ENCODE assay signal across 1 cellular context in the genomic region with DNA sequence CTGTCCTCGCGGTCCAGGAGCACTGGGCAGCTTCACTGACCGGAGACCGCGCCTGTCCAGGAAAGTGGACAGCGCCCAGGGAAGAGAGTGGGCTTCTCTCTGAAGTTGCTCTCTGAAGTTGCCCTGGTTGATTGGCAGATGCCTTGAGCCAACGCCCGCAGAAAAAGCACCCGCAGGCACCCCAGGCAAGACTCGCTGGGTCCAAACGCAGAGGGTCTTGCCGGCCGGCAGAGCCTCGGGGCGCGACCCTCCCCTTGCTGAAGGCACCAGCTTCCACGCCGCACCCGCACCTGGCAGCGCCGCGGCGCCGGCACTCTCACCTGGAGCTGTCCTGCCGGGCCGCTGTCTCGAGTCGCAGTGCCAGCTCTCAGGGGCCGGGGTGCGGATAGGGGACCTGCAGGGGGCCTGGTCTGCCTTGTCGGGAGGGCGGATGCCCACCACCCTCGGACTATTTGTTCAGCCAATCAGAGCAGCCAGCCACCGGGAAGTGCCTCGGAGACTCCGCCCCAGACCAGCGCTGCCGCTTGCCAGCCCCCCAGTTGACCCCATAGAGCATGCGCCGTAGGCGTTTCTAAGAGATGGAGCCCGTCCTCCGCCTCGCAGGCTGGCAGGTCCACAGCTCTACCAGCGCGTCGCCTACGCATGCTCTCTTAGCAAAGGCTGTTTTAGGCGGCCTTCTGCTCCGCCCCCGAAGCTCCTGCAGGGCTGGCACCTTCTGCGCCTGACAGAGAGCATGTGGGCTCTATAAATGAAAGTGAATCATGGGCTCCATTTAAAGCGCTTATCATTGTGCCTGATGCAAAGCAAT.
TF ChIP-seq lines count a peak whose summit lies in the region.

A gene (minus strand): TSS at position 359 of the 808 bp plus-strand sequence. CDS start 4,127 bp downstream, outside the sequence.

TF ChIP-seq in HepG2, 621 proteins besides CTCF, POLR2A, EP300 and RAD21 (continued from another document and continues in another):
- no peak for TF ChIP-seq NFE2L1 (CRISPR knock-in tag; IDR thresholded peaks at IDR 0.05; ENCODE audit: borderline replicate concordance)
- no peak for TF ChIP-seq MTF1 (CRISPR knock-in tag; IDR thresholded peaks at IDR 0.05)
- TF ChIP-seq, protein P1, sequence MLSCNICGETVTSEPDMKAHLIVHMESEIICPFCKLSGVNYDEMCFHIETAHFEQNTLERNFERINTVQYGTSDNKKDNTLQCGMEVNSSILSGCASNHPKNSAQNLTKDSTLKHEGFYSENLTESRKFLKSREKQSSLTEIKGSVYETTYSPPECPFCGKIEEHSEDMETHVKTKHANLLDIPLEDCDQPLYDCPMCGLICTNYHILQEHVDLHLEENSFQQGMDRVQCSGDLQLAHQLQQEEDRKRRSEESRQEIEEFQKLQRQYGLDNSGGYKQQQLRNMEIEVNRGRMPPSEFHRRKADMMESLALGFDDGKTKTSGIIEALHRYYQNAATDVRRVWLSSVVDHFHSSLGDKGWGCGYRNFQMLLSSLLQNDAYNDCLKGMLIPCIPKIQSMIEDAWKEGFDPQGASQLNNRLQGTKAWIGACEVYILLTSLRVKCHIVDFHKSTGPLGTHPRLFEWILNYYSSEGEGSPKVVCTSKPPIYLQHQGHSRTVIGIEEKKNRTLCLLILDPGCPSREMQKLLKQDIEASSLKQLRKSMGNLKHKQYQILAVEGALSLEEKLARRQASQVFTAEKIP (CRISPR knock-in tag; IDR thresholded peaks at IDR 0.05; ENCODE audit: borderline replicate concordance): no peak
- TF ChIP-seq SCMH1 (CRISPR knock-in tag; IDR thresholded peaks at IDR 0.05; ENCODE audit: borderline replicate concordance): no peak
- TF ChIP-seq MXI1 (IDR thresholded peaks at IDR 0.05; ENCODE audit: borderline replicate concordance, low read depth, low read length): peak; percentile 16; the same call in 1 of the 3 replicates
- TF ChIP-seq ZNF816 (CRISPR knock-in tag; IDR thresholded peaks at IDR 0.05; ENCODE audit: borderline replicate concordance): no peak
- no peak for TF ChIP-seq ZSCAN22 (CRISPR knock-in tag; IDR thresholded peaks at IDR 0.05)
- no peak for TF ChIP-seq FOXM1 (CRISPR knock-in tag; IDR thresholded peaks at IDR 0.05)
- TF ChIP-seq NFKB2 (CRISPR knock-in tag; IDR thresholded peaks at IDR 0.05; ENCODE audit: borderline replicate concordance): no peak; the same call in 1 of the 2 replicates
- TF ChIP-seq GTF2F1 (IDR thresholded peaks at IDR 0.05; ENCODE audit: low read length): no peak
- TF ChIP-seq HNRNPH1 (optimal IDR thresholded peaks at IDR 0.05; ENCODE audit: low read depth, low read length): no peak
- no peak for TF ChIP-seq TEAD2 (CRISPR knock-in tag; IDR thresholded peaks at IDR 0.05)
- TF ChIP-seq RFXAP (CRISPR knock-in tag; IDR thresholded peaks at IDR 0.05; ENCODE audit: borderline replicate concordance): no peak
- TF ChIP-seq, protein P2, sequence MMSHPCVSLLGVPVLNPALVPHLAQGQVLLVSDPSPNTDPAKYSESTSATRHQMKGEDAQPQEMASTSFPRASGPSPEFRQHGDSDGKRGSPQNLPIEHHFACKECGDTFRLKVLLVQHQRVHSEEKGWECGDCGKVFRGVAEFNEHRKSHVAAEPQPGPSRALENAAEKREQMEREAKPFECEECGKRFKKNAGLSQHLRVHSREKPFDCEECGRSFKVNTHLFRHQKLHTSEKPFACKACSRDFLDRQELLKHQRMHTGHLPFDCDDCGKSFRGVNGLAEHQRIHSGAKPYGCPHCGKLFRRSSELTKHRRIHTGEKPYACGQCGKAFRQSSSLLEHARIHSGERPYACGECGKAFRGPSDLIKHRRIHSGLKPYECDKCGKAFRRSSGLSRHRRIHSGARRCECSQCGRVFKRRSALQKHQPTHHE (CRISPR knock-in tag; IDR thresholded peaks at IDR 0.05; ENCODE audit: borderline replicate concordance): no peak
- no peak for TF ChIP-seq MAFK (conservative IDR thresholded peaks at IDR 0.05 in 1 of 2, IDR thresholded peaks at IDR 0.05 in 1 of 2; ENCODE audit: low read length in 2 of 2)
- no peak for TF ChIP-seq RNF2 (conservative IDR thresholded peaks at IDR 0.05; ENCODE audit: low read depth)
- TF ChIP-seq ETV6 (CRISPR knock-in tag; conservative IDR thresholded peaks at IDR 0.05): no peak
- TF ChIP-seq, protein P3, sequence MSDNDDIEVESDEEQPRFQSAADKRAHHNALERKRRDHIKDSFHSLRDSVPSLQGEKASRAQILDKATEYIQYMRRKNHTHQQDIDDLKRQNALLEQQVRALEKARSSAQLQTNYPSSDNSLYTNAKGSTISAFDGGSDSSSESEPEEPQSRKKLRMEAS (IDR thresholded peaks at IDR 0.05): peak; percentile 81
- TF ChIP-seq, protein P4, sequence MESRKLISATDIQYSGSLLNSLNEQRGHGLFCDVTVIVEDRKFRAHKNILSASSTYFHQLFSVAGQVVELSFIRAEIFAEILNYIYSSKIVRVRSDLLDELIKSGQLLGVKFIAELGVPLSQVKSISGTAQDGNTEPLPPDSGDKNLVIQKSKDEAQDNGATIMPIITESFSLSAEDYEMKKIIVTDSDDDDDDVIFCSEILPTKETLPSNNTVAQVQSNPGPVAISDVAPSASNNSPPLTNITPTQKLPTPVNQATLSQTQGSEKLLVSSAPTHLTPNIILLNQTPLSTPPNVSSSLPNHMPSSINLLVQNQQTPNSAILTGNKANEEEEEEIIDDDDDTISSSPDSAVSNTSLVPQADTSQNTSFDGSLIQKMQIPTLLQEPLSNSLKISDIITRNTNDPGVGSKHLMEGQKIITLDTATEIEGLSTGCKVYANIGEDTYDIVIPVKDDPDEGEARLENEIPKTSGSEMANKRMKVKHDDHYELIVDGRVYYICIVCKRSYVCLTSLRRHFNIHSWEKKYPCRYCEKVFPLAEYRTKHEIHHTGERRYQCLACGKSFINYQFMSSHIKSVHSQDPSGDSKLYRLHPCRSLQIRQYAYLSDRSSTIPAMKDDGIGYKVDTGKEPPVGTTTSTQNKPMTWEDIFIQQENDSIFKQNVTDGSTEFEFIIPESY (CRISPR knock-in tag; IDR thresholded peaks at IDR 0.05): no peak
- TF ChIP-seq, protein P5, sequence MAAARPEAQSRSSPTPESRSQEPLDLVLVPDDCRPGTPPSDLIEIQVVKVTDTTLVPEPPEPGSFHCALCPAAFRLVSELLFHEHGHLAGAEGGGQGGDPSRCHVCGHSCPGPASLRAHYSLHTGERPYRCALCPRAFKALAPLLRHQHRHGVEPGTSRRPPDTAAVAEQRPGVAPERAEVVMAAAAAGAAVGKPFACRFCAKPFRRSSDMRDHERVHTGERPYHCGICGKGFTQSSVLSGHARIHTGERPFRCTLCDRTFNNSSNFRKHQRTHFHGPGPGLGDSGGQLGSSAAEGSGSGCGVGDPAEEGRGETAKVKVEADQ (CRISPR knock-in tag; IDR thresholded peaks at IDR 0.05; ENCODE audit: borderline replicate concordance): no peak
- 0 out of 2 replicates have a peak, but pooled peaks have one; percentile 21 for TF ChIP-seq ZNF333 (CRISPR knock-in tag; IDR thresholded peaks at IDR 0.05; ENCODE audit: borderline replicate concordance)
- no peak for TF ChIP-seq SNRNP70 (IDR thresholded peaks at IDR 0.05; ENCODE audit: low read depth, low read length)
- TF ChIP-seq, protein P6, sequence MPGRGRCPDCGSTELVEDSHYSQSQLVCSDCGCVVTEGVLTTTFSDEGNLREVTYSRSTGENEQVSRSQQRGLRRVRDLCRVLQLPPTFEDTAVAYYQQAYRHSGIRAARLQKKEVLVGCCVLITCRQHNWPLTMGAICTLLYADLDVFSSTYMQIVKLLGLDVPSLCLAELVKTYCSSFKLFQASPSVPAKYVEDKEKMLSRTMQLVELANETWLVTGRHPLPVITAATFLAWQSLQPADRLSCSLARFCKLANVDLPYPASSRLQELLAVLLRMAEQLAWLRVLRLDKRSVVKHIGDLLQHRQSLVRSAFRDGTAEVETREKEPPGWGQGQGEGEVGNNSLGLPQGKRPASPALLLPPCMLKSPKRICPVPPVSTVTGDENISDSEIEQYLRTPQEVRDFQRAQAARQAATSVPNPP (CRISPR knock-in tag; IDR thresholded peaks at IDR 0.05): no peak
- TF ChIP-seq, protein P7, sequence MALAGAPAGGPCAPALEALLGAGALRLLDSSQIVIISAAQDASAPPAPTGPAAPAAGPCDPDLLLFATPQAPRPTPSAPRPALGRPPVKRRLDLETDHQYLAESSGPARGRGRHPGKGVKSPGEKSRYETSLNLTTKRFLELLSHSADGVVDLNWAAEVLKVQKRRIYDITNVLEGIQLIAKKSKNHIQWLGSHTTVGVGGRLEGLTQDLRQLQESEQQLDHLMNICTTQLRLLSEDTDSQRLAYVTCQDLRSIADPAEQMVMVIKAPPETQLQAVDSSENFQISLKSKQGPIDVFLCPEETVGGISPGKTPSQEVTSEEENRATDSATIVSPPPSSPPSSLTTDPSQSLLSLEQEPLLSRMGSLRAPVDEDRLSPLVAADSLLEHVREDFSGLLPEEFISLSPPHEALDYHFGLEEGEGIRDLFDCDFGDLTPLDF (CRISPR knock-in tag; IDR thresholded peaks at IDR 0.05): no peak
- TF ChIP-seq SRY (CRISPR knock-in tag; IDR thresholded peaks at IDR 0.05): no peak
- no peak for TF ChIP-seq SMC3 (IDR thresholded peaks at IDR 0.05; ENCODE audit: low read length)
- TF ChIP-seq ZNF616 (CRISPR knock-in tag; IDR thresholded peaks at IDR 0.05; ENCODE audit: low read depth): no peak
- TF ChIP-seq, protein P8, sequence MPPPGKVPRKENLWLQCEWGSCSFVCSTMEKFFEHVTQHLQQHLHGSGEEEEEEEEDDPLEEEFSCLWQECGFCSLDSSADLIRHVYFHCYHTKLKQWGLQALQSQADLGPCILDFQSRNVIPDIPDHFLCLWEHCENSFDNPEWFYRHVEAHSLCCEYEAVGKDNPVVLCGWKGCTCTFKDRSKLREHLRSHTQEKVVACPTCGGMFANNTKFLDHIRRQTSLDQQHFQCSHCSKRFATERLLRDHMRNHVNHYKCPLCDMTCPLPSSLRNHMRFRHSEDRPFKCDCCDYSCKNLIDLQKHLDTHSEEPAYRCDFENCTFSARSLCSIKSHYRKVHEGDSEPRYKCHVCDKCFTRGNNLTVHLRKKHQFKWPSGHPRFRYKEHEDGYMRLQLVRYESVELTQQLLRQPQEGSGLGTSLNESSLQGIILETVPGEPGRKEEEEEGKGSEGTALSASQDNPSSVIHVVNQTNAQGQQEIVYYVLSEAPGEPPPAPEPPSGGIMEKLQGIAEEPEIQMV (CRISPR knock-in tag; IDR thresholded peaks at IDR 0.05; ENCODE audit: low read depth): peak; percentile 24; the same call in 1 of the 2 replicates
- 0 out of 2 replicates have a peak, but pooled peaks have one; percentile 28 for TF ChIP-seq ZNF749 (CRISPR knock-in tag; IDR thresholded peaks at IDR 0.05; ENCODE audit: borderline replicate concordance)
- TF ChIP-seq EEA1 (CRISPR knock-in tag; IDR thresholded peaks at IDR 0.05; ENCODE audit: borderline replicate concordance): no peak
- TF ChIP-seq, protein P9, sequence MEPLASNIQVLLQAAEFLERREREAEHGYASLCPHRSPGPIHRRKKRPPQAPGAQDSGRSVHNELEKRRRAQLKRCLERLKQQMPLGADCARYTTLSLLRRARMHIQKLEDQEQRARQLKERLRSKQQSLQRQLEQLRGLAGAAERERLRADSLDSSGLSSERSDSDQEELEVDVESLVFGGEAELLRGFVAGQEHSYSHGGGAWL (CRISPR knock-in tag; IDR thresholded peaks at IDR 0.05): no peak; the same call in 1 of the 2 replicates
- no peak for TF ChIP-seq ZSCAN9 (CRISPR knock-in tag; IDR thresholded peaks at IDR 0.05; ENCODE audit: borderline replicate concordance)
- TF ChIP-seq, protein P10, sequence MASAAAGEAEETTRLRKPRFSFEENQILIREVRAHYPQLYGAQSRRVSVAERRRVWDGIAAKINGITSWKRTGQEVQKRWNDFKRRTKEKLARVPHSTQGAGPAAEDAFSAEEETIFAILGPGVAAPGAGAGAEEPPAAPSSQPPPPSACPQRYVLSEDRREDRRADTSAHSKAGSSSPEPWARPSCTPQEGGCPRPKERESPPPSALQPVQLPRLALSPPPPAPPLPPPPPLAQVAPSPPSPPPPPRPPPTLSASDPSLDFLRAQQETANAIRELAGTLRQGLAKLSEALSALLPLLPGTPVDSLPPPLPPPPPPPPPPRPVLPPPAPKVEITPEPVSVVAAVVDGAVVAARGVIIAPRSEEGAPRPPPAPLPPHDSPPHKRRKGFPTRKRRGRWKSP (CRISPR knock-in tag; IDR thresholded peaks at IDR 0.05): no peak
- no peak for TF ChIP-seq TARDBP (CRISPR knock-in tag; IDR thresholded peaks at IDR 0.05)
- 0 out of 2 replicates have a peak, but pooled peaks have one; percentile 6 for TF ChIP-seq ZNF773 (CRISPR knock-in tag; IDR thresholded peaks at IDR 0.05; ENCODE audit: borderline replicate concordance)
- TF ChIP-seq MAF1 (CRISPR knock-in tag; IDR thresholded peaks at IDR 0.05; ENCODE audit: borderline replicate concordance): no peak
- no peak for TF ChIP-seq ZNF253 (CRISPR knock-in tag; IDR thresholded peaks at IDR 0.05; ENCODE audit: borderline replicate concordance)
- TF ChIP-seq MAFG (CRISPR knock-in tag; IDR thresholded peaks at IDR 0.05): no peak
- TF ChIP-seq TBL1XR1 (IDR thresholded peaks at IDR 0.05; ENCODE audit: borderline replicate concordance, low read length, partially characterized antibody): no peak
- TF ChIP-seq ZNF34 (CRISPR knock-in tag; IDR thresholded peaks at IDR 0.05; ENCODE audit: borderline replicate concordance): no peak
- TF ChIP-seq, protein P11, sequence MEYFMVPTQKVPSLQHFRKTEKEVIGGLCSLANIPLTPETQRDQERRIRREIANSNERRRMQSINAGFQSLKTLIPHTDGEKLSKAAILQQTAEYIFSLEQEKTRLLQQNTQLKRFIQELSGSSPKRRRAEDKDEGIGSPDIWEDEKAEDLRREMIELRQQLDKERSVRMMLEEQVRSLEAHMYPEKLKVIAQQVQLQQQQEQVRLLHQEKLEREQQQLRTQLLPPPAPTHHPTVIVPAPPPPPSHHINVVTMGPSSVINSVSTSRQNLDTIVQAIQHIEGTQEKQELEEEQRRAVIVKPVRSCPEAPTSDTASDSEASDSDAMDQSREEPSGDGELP (IDR thresholded peaks at IDR 0.05; ENCODE audit: borderline replicate concordance, low read depth): no peak
- TF ChIP-seq FOXK1 (CRISPR knock-in tag; IDR thresholded peaks at IDR 0.05; ENCODE audit: borderline replicate concordance, low read depth): no peak
- TF ChIP-seq ZNF235 (CRISPR knock-in tag; IDR thresholded peaks at IDR 0.05; ENCODE audit: borderline replicate concordance): no peak
- TF ChIP-seq TAF15 (IDR thresholded peaks at IDR 0.05; ENCODE audit: low read depth, low read length, poor library complexity, severe bottlenecking): no peak
- TF ChIP-seq YEATS4 (CRISPR knock-in tag; IDR thresholded peaks at IDR 0.05; ENCODE audit: borderline replicate concordance): 0 out of 2 replicates have a peak, but pooled peaks have one; percentile 36
- no peak for TF ChIP-seq JUND (CRISPR knock-in tag; IDR thresholded peaks at IDR 0.05)
- TF ChIP-seq ADNP (CRISPR knock-in tag; IDR thresholded peaks at IDR 0.05): no peak
- no peak for TF ChIP-seq TOPORS (CRISPR knock-in tag; IDR thresholded peaks at IDR 0.05)
- TF ChIP-seq, protein P12, sequence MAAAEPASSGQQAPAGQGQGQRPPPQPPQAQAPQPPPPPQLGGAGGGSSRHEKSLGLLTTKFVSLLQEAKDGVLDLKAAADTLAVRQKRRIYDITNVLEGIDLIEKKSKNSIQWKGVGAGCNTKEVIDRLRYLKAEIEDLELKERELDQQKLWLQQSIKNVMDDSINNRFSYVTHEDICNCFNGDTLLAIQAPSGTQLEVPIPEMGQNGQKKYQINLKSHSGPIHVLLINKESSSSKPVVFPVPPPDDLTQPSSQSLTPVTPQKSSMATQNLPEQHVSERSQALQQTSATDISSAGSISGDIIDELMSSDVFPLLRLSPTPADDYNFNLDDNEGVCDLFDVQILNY (CRISPR knock-in tag; conservative IDR thresholded peaks at IDR 0.05): no peak
- no peak for TF ChIP-seq DNMT1 (CRISPR knock-in tag; IDR thresholded peaks at IDR 0.05)
- TF ChIP-seq SALL2 (CRISPR knock-in tag; IDR thresholded peaks at IDR 0.05): no peak
- TF ChIP-seq FOXC1 (CRISPR knock-in tag; IDR thresholded peaks at IDR 0.05; ENCODE audit: borderline replicate concordance): peak; percentile 55; the same call in 1 of the 2 replicates
